In the genomic region with DNA sequence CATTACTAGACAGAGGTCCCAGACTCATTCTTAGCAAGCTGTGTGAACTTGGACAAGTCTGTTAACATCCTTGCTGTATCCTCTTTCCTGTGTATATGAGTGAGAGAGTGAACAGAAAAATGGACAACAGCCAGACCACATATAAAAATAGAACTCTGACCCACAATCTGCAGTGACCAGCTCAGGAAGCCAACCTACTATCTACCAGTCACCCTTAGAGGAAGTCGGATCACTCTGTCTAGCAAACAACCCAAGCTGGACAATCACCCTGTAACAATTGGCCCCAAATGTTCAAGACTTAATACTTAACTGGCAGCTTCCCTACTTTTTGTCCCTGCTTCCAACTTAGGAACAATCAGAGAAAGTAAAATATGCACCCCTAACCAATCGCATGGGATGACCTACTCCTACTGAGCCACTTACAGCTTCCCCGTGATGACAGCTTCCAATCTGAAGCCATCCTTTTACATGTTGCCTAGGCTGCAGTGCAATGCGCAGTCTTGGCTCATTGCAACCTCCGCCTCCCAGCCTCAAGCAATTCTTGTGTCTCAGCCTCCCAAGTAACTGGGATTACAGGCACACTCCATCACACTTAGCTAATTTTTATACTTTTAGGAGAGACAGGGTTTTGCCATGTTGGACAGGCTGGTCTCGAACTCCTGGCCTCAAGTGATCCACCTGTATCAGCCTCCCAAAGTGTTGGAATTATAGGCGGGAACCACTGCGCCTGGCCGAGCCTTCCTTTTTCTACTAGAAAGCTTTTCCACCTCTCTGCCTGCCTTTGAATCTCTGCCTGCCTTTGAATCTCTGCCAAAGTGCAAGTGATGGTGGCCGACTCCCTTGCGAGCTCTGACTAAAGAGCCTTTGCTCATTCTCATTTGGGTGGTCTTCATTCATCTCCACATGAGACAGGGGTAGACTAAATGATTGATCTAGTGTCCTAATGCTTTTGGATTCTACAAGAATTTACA, we compare ENCODE assay signal across 2 cellular contexts.
TF ChIP-seq lines count a peak whose summit lies in the region.

No MANE protein-coding gene starts in this region.

TF ChIP-seq in IMR-90, 13 proteins besides CTCF, POLR2A, EP300 and RAD21:
- TF ChIP-seq MAFK (IDR thresholded peaks at IDR 0.05; ENCODE audit: low read depth, low read length) (no peak), RCOR1 (IDR thresholded peaks at IDR 0.05; ENCODE audit: insufficient replicate concordance, low read length) (peak; percentile 34), FOS (IDR thresholded peaks at IDR 0.05; ENCODE audit: low read depth, low read length) (0 out of 2 replicates have a peak, but pooled peaks have one; percentile 35)

TF ChIP-seq in K562, 482 proteins besides CTCF, POLR2A, EP300 and RAD21 (continues in another document):
- no peak for TF ChIP-seq MYBL2 (IDR thresholded peaks at IDR 0.05; ENCODE audit: low read depth)
- TF ChIP-seq MYBL2 (CRISPR knock-in tag; IDR thresholded peaks at IDR 0.05; ENCODE audit: borderline replicate concordance) = no peak
- 0 out of 2 replicates have a peak, but pooled peaks have one; percentile 12 for TF ChIP-seq CBX1 (IDR thresholded peaks at IDR 0.05; ENCODE audit: low read depth)
- peak; percentile 33; the same call in 1 of the 2 replicates for TF ChIP-seq CREM (IDR thresholded peaks at IDR 0.05; ENCODE audit: low read depth)
- peak; percentile 98 for TF ChIP-seq MEF2D (tag; conservative IDR thresholded peaks at IDR 0.05; ENCODE audit: low read depth)
- TF ChIP-seq, protein P1, sequence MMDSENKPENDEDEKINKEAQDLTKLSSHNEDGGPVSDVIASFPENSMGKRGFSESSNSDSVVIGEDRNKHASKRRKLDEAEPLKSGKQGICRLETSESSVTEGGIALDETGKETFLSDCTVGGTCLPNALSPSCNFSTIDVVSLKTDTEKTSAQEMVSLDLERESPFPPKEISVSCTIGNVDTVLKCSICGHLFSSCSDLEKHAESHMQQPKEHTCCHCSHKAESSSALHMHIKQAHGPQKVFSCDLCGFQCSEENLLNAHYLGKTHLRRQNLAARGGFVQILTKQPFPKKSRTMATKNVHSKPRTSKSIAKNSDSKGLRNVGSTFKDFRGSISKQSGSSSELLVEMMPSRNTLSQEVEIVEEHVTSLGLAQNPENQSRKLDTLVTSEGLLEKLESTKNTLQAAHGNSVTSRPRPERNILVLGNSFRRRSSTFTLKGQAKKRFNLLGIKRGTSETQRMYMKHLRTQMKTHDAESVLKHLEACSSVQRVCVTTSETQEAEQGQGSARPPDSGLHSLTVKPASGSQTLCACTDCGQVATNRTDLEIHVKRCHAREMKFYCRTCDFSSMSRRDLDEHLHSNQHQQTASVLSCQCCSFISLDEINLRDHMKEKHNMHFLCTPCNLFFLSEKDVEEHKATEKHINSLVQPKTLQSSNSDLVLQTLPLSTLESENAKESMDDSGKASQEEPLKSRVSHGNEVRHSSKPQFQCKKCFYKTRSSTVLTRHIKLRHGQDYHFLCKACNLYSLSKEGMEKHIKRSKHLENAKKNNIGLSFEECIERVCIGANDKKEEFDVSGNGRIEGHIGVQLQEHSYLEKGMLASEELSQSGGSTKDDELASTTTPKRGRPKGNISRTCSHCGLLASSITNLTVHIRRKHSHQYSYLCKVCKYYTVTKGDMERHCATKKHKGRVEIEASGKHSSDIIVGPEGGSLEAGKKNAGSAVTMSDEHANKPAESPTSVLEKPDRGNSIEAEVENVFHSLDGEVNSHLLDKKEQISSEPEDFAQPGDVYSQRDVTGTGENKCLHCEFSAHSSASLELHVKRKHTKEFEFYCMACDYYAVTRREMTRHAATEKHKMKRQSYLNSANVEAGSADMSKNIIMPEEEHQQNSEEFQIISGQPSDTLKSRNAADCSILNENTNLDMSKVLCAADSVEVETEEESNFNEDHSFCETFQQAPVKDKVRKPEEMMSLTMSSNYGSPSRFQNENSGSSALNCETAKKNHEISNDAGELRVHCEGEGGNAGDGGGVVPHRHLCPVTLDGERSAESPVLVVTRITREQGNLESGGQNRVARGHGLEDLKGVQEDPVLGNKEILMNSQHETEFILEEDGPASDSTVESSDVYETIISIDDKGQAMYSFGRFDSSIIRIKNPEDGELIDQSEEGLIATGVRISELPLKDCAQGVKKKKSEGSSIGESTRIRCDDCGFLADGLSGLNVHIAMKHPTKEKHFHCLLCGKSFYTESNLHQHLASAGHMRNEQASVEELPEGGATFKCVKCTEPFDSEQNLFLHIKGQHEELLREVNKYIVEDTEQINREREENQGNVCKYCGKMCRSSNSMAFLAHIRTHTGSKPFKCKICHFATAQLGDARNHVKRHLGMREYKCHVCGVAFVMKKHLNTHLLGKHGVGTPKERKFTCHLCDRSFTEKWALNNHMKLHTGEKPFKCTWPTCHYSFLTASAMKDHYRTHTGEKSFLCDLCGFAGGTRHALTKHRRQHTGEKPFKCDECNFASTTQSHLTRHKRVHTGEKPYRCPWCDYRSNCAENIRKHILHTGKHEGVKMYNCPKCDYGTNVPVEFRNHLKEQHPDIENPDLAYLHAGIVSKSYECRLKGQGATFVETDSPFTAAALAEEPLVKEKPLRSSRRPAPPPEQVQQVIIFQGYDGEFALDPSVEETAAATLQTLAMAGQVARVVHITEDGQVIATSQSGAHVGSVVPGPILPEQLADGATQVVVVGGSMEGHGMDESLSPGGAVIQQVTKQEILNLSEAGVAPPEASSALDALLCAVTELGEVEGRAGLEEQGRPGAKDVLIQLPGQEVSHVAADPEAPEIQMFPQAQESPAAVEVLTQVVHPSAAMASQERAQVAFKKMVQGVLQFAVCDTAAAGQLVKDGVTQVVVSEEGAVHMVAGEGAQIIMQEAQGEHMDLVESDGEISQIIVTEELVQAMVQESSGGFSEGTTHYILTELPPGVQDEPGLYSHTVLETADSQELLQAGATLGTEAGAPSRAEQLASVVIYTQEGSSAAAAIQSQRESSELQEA (IDR thresholded peaks at IDR 0.05; ENCODE audit: low read depth) = no peak
- peak; percentile 51; the same call in 1 of the 2 replicates for TF ChIP-seq GABPA (tag; conservative IDR thresholded peaks at IDR 0.05; ENCODE audit: low read depth)
- peak; percentile 97 for TF ChIP-seq MEF2A (IDR thresholded peaks at IDR 0.05; ENCODE audit: control insufficient read depth, low read depth, low read length)
- TF ChIP-seq SMAD4 (CRISPR knock-in tag; conservative IDR thresholded peaks at IDR 0.05) = peak; percentile 92
- TF ChIP-seq NFRKB (IDR thresholded peaks at IDR 0.05; ENCODE audit: low read depth) = no peak
- peak; percentile 75; the same call in 1 of the 2 replicates for TF ChIP-seq KLF16 (IDR thresholded peaks at IDR 0.05)
- TF ChIP-seq NFIC (IDR thresholded peaks at IDR 0.05) = peak; percentile 86
- TF ChIP-seq, protein P2, sequence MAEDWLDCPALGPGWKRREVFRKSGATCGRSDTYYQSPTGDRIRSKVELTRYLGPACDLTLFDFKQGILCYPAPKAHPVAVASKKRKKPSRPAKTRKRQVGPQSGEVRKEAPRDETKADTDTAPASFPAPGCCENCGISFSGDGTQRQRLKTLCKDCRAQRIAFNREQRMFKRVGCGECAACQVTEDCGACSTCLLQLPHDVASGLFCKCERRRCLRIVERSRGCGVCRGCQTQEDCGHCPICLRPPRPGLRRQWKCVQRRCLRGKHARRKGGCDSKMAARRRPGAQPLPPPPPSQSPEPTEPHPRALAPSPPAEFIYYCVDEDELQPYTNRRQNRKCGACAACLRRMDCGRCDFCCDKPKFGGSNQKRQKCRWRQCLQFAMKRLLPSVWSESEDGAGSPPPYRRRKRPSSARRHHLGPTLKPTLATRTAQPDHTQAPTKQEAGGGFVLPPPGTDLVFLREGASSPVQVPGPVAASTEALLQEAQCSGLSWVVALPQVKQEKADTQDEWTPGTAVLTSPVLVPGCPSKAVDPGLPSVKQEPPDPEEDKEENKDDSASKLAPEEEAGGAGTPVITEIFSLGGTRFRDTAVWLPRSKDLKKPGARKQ (CRISPR knock-in tag; IDR thresholded peaks at IDR 0.05) = no peak
- TF ChIP-seq ZSCAN29 (IDR thresholded peaks at IDR 0.05) = no peak
- peak; percentile 82 for TF ChIP-seq SPI1 (IDR thresholded peaks at IDR 0.05; ENCODE audit: borderline replicate concordance, low read depth, low read length)
- TF ChIP-seq EHMT2 (IDR thresholded peaks at IDR 0.05) = no peak
- TF ChIP-seq POLR2AphosphoS2 (IDR thresholded peaks at IDR 0.05; ENCODE audit: low read length) = no peak
- peak; percentile 39 for TF ChIP-seq CCNT2 (IDR thresholded peaks at IDR 0.05; ENCODE audit: borderline replicate concordance, extremely low read depth, insufficient read length, low read depth, low read length)
- 0 out of 2 replicates have a peak, but pooled peaks have one; percentile 37 for TF ChIP-seq ELF4 (CRISPR knock-in tag; IDR thresholded peaks at IDR 0.05)
- TF ChIP-seq GATA2 (CRISPR knock-in tag; IDR thresholded peaks at IDR 0.05) = 0 out of 2 replicates have a peak, but pooled peaks have one; percentile 12
- TF ChIP-seq FOXP1 (CRISPR knock-in tag; IDR thresholded peaks at IDR 0.05) = no peak
- TF ChIP-seq POLR2AphosphoS5 (IDR thresholded peaks at IDR 0.05; ENCODE audit: control insufficient read depth, insufficient read depth, low read depth, low read length) = 0 out of 2 replicates have a peak, but pooled peaks have one; percentile 20
- TF ChIP-seq CBFA2T2 (conservative IDR thresholded peaks at IDR 0.05) = peak; percentile 72
- peak; percentile 45 to 94; a peak in 2 of 4 replicates for TF ChIP-seq TBL1XR1 (IDR thresholded peaks at IDR 0.05; ENCODE audit: low read length in 2 of 2)
- TF ChIP-seq ETV1 (tag; conservative IDR thresholded peaks at IDR 0.05; ENCODE audit: low read depth) = peak; percentile 75
- TF ChIP-seq, protein P3, sequence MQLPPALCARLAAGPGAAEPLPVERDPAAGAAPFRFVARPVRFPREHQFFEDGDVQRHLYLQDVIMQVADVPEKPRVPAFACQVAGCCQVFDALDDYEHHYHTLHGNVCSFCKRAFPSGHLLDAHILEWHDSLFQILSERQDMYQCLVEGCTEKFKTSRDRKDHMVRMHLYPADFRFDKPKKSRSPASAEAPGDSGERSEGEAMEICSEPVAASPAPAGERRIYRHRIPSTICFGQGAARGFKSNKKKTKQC (CRISPR knock-in tag; IDR thresholded peaks at IDR 0.05) = no peak
- TF ChIP-seq, protein P4, sequence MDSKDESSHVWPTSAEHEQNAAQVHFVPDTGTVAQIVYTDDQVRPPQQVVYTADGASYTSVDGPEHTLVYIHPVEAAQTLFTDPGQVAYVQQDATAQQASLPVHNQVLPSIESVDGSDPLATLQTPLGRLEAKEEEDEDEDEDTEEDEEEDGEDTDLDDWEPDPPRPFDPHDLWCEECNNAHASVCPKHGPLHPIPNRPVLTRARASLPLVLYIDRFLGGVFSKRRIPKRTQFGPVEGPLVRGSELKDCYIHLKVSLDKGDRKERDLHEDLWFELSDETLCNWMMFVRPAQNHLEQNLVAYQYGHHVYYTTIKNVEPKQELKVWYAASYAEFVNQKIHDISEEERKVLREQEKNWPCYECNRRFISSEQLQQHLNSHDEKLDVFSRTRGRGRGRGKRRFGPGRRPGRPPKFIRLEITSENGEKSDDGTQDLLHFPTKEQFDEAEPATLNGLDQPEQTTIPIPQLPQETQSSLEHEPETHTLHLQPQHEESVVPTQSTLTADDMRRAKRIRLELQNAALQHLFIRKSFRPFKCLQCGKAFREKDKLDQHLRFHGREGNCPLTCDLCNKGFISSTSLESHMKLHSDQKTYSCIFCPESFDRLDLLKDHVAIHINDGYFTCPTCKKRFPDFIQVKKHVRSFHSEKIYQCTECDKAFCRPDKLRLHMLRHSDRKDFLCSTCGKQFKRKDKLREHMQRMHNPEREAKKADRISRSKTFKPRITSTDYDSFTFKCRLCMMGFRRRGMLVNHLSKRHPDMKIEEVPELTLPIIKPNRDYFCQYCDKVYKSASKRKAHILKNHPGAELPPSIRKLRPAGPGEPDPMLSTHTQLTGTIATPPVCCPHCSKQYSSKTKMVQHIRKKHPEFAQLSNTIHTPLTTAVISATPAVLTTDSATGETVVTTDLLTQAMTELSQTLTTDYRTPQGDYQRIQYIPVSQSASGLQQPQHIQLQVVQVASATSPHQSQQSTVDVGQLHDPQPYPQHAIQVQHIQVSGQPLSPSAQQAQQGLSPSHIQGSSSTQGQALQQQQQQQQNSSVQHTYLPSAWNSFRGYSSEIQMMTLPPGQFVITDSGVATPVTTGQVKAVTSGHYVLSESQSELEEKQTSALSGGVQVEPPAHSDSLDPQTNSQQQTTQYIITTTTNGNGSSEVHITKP (IDR thresholded peaks at IDR 0.05; ENCODE audit: partially characterized antibody) = peak; percentile 64
- peak; percentile 88 for TF ChIP-seq CBFA2T3 (IDR thresholded peaks at IDR 0.05)
- 0 out of 2 replicates have a peak, but pooled peaks have one; percentile 27 for TF ChIP-seq MTA2 (IDR thresholded peaks at IDR 0.05; ENCODE audit: low read depth)
- TF ChIP-seq CBX5 (IDR thresholded peaks at IDR 0.05; ENCODE audit: borderline replicate concordance, low read depth) = peak; percentile 30; the same call in 1 of the 2 replicates
- TF ChIP-seq KLF6 (CRISPR knock-in tag; IDR thresholded peaks at IDR 0.05; ENCODE audit: borderline replicate concordance) = no peak
- TF ChIP-seq, protein P5, sequence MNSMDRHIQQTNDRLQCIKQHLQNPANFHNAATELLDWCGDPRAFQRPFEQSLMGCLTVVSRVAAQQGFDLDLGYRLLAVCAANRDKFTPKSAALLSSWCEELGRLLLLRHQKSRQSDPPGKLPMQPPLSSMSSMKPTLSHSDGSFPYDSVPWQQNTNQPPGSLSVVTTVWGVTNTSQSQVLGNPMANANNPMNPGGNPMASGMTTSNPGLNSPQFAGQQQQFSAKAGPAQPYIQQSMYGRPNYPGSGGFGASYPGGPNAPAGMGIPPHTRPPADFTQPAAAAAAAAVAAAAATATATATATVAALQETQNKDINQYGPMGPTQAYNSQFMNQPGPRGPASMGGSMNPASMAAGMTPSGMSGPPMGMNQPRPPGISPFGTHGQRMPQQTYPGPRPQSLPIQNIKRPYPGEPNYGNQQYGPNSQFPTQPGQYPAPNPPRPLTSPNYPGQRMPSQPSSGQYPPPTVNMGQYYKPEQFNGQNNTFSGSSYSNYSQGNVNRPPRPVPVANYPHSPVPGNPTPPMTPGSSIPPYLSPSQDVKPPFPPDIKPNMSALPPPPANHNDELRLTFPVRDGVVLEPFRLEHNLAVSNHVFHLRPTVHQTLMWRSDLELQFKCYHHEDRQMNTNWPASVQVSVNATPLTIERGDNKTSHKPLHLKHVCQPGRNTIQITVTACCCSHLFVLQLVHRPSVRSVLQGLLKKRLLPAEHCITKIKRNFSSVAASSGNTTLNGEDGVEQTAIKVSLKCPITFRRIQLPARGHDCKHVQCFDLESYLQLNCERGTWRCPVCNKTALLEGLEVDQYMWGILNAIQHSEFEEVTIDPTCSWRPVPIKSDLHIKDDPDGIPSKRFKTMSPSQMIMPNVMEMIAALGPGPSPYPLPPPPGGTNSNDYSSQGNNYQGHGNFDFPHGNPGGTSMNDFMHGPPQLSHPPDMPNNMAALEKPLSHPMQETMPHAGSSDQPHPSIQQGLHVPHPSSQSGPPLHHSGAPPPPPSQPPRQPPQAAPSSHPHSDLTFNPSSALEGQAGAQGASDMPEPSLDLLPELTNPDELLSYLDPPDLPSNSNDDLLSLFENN (IDR thresholded peaks at IDR 0.05; ENCODE audit: low read depth in 2 of 2, low read length in 2 of 2) = peak in 1 of 2 experiments; percentile 72; a peak in 1 of 4 replicates
- TF ChIP-seq ZBTB17 (CRISPR knock-in tag; IDR thresholded peaks at IDR 0.05) = no peak
- TF ChIP-seq ZNF212 (CRISPR knock-in tag; IDR thresholded peaks at IDR 0.05) = 0 out of 2 replicates have a peak, but pooled peaks have one; percentile 25
- TF ChIP-seq TAL1 (IDR thresholded peaks at IDR 0.05) = peak; percentile 64; the same call in 1 of the 2 replicates
- TF ChIP-seq XRCC5 (IDR thresholded peaks at IDR 0.05; ENCODE audit: low read depth, low read length) = no peak
- TF ChIP-seq ARID1B (IDR thresholded peaks at IDR 0.05) = peak; percentile 84
- TF ChIP-seq KDM4B (IDR thresholded peaks at IDR 0.05; ENCODE audit: borderline replicate concordance in 2 of 2, low read depth in 1 of 2) = no peak
- TF ChIP-seq HDAC3 (IDR thresholded peaks at IDR 0.05; ENCODE audit: borderline replicate concordance, partially characterized antibody) = peak; percentile 79
